ENCODE assay signal across 20 cellular contexts in genomic region chr11:4406206-4406605, GRCh38. TPM values are rescaled to one million over a fixed set of nuclear protein-coding genes. Genes with fewer than 3 reads are reported as not detected.
"Had no signal": no experiment of that assay in that cellular context is flagged by ENCODE, and none has a peak within 500 bp of the region (broad histone marks: within the 10 kb centered on the region; RNA-seq: fewer than 3 reads in every experiment).

No MANE protein-coding gene starts in this region.

RNA-seq across cellular contexts. Expression of gene OR52B4, which starts 38.0 kb away (rescaled TPM):
- total RNA-seq: activated B cell treated with CpG ODN at 0.5 μM for 24 hours; activated CD4-positive, alpha-beta memory T cell treated with anti-CD3 and anti-CD28 coated beads for 36 hours; activated CD4-positive, alpha-beta T cell treated with anti-CD3 and anti-CD28 coated beads, Interleukin-2, amount 10 ng/mL, durations not matched to agents 24 days and 14 days; activated CD8-positive, alpha-beta memory T cell treated with anti-CD3 and anti-CD28 coated beads for 36 hours; activated CD8-positive, alpha-beta T cell treated with anti-CD3 and anti-CD28 coated beads for 36 hours; activated naive CD4-positive, alpha-beta T cell treated with anti-CD3 and anti-CD28 coated beads for 36 hours; activated naive CD4-positive, alpha-beta T cell treated with anti-CD3 and anti-CD28 coated beads, Interleukin-2, amount 50 U/mL, for 72 hours; activated naive CD8-positive, alpha-beta T cell treated with anti-CD3 and anti-CD28 coated beads for 36 hours; activated T-cell treated with anti-CD3 and anti-CD28 coated beads, Interleukin-2, amount 50 U/mL, for 4 hours; activated T-cell treated with anti-CD3 and anti-CD28 coated beads, Interleukin-2, amount 50 U/mL, for 72 hours; activated T-helper 1 cell treated with anti-CD3 and anti-CD28 coated beads, Interleukin-12 subunit alpha, Interleukin-12 subunit beta, Interleukin-2, Interleukin-4 antibody, amounts not matched to agents 30 ng/mL and 10 ng/mL and 1 ng/mL, durations not matched to agents 14 hours and 24 hours and 36 hours; activated T-helper 17 cell treated with anti-CD3 and anti-CD28 coated beads, Interleukin-2, amount 50 U/mL, for 72 hours; adrenal gland; aorta; astrocyte; body of pancreas; breast epithelium; cardiac septum; cerebellum; T-helper 2 cell treated with Interferon-gamma antibody and Interleukin-4, amounts not matched to agents 100 ng/mL and 5 ng/mL, for 36 hours had no signal

RNA-seq across cellular contexts. Expression of gene OR52K2, which starts 42.9 kb away (rescaled TPM):
- total RNA-seq: activated B cell treated with CpG ODN at 0.5 μM for 24 hours; activated CD4-positive, alpha-beta memory T cell treated with anti-CD3 and anti-CD28 coated beads for 36 hours; activated CD4-positive, alpha-beta T cell treated with anti-CD3 and anti-CD28 coated beads, Interleukin-2, amount 10 ng/mL, durations not matched to agents 24 days and 14 days; activated CD8-positive, alpha-beta memory T cell treated with anti-CD3 and anti-CD28 coated beads for 36 hours; activated CD8-positive, alpha-beta T cell treated with anti-CD3 and anti-CD28 coated beads for 36 hours; activated naive CD4-positive, alpha-beta T cell treated with anti-CD3 and anti-CD28 coated beads for 36 hours; activated naive CD4-positive, alpha-beta T cell treated with anti-CD3 and anti-CD28 coated beads, Interleukin-2, amount 50 U/mL, for 72 hours; activated naive CD8-positive, alpha-beta T cell treated with anti-CD3 and anti-CD28 coated beads for 36 hours; activated T-cell treated with anti-CD3 and anti-CD28 coated beads, Interleukin-2, amount 50 U/mL, for 4 hours; activated T-cell treated with anti-CD3 and anti-CD28 coated beads, Interleukin-2, amount 50 U/mL, for 72 hours; activated T-helper 1 cell treated with anti-CD3 and anti-CD28 coated beads, Interleukin-12 subunit alpha, Interleukin-12 subunit beta, Interleukin-2, Interleukin-4 antibody, amounts not matched to agents 30 ng/mL and 10 ng/mL and 1 ng/mL, durations not matched to agents 14 hours and 24 hours and 36 hours; activated T-helper 17 cell treated with anti-CD3 and anti-CD28 coated beads, Interleukin-2, amount 50 U/mL, for 72 hours; aorta; body of pancreas; breast epithelium; cardiac septum; T-helper 2 cell treated with Interferon-gamma antibody and Interleukin-4, amounts not matched to agents 100 ng/mL and 5 ng/mL, for 36 hours had no signal
